In the genomic region with DNA sequence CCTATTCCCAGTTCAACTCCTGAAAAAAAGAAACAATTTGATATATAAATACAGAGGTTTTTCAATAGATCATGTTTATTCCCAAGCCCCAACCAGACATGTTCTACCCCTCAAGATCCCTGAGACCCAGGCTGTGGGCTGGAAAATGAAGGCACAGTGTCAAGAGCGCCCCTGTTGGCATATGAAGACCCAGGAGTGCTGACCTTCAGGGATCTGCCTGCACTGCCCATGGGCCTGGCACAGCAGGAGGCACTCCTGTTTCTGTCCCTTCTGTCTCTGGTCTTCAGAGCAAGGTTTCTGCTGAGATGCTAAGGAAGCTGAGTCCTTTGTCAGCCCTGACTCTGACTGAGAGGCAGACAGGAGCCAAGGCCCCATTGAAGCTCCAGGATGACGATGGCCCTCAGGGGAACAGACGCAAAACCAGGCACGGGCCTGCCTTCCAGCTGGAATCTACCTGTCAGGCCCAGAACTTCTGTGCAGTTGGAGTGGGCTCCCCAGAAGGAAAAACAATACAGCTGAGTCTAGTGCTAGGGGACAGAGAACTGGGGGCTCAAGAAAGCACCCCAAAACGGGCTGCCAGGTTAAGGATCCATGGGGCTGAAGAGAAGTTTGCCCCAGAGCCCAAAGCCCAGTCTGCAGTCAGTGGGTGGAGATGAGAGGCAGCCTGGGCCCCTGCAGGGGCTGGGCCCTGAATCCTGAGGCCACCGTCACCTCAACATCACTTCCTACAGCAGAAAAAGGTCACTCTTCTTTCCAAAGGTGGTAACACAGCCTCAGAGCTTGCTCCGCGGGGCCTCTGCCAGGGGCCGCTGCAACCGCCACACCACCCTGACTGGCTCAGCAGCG, we compare ENCODE assay signal across 12 cellular contexts.
"Had no signal": no experiment of that assay in that cellular context is flagged by ENCODE, and none has a peak within 500 bp of the region (broad histone marks: within the 10 kb centered on the region; RNA-seq: fewer than 3 reads in every experiment).

No MANE protein-coding gene starts in this region.

- H3K27ac Mint-ChIP-seq: stimulated activated effector memory CD8-positive, alpha-beta T cell treated with anti-CD3 and anti-CD28 coated beads, Interleukin-12 subunit alpha, Interleukin-12 subunit beta, amount 100 ng/mL, for 72 hours had no signal

- H3K36me3 Mint-ChIP-seq: stimulated activated effector memory CD8-positive, alpha-beta T cell treated with anti-CD3 and anti-CD28 coated beads, Interleukin-12 subunit alpha, Interleukin-12 subunit beta, amount 100 ng/mL, for 72 hours had no signal

- H3K9me3 ChIP-seq: breast epithelium, neutrophil had no signal

- H3K27me3 Mint-ChIP-seq: naive thymus-derived CD4-positive, alpha-beta T cell had no signal

- H3K27ac ChIP-seq: breast epithelium, dorsolateral prefrontal cortex, neutrophil had no signal

- FAIRE-seq: endometrium had no signal

- DNase-seq: activated CD4-positive, alpha-beta T cell treated with anti-CD3 and anti-CD28 coated beads for 4 hours; aorta; dorsolateral prefrontal cortex; foreskin melanocyte; naive thymus-derived CD4-positive, alpha-beta T cell; retina; substantia nigra had no signal

- H3K27me3 ChIP-seq: breast epithelium, dorsolateral prefrontal cortex, neutrophil had no signal

- H3K4me3 Mint-ChIP-seq: naive thymus-derived CD4-positive, alpha-beta T cell; stimulated activated effector memory CD8-positive, alpha-beta T cell treated with anti-CD3 and anti-CD28 coated beads, Interleukin-12 subunit alpha, Interleukin-12 subunit beta, amount 100 ng/mL, for 72 hours had no signal

- ATAC-seq: naive thymus-derived CD4-positive, alpha-beta T cell; stimulated activated effector memory CD8-positive, alpha-beta T cell treated with anti-CD3 and anti-CD28 coated beads, Interleukin-12 subunit alpha, Interleukin-12 subunit beta, amount 100 ng/mL, for 72 hours had no signal

- H3K4me1 ChIP-seq: breast epithelium had no signal

- H3K36me3 ChIP-seq: breast epithelium had no signal

- H3K4me3 ChIP-seq: breast epithelium, dorsolateral prefrontal cortex, skin epidermis had no signal
